In genomic region chr11:122028561-122028960, GRCh38 we compare ENCODE assay signal across 17 cellular contexts.
DNase-seq lines count a peak whose midpoint lies in the region; ATAC-seq, FAIRE-seq and TF ChIP-seq lines count a peak whose summit lies in the region.
"Had no signal": no experiment of that assay in that cellular context is flagged by ENCODE, and none has a peak within 500 bp of the region (broad histone marks: within the 10 kb centered on the region; RNA-seq: fewer than 3 reads in every experiment).

No MANE protein-coding gene starts in this region.

- H3K9me1 ChIP-seq in IMR-90 (ENCODE audit: insufficient read depth, low read length) = no peaks in the 10 kb centered on the region

- TF ChIP-seq RAD21 in IMR-90 (IDR thresholded peaks at IDR 0.05; ENCODE audit: low read length) = no peak

- WGBS in IMR-90 (ENCODE audit: extremely low coverage in 2 of 2, insufficient read length in 1 of 2), 2 experiments = no CpG with 5 or more reads among the region's 5 CpGs

- CTCF ChIA-PET in IMR-90 (lab: Yijun Ruan, JAX) = no interaction called here

- no peak overlapping the region for H2AK5ac ChIP-seq in IMR-90 (ENCODE audit: low read depth, low read length)

- FAIRE-seq in GM12892 (lab: Jason Lieb, UNC) = peak; percentile 40
- FAIRE-seq: G401.6, GM12891, GM18507, K562 had no signal

- H3K27me3 Mint-ChIP-seq in glutamatergic neuron (ENCODE audit: unreplicated experiment) (no peaks in the 10 kb centered on the region), neural crest cell (ENCODE audit: low read depth) (no peaks in the 10 kb centered on the region)

- H3K4me3 Mint-ChIP-seq in glutamatergic neuron (ENCODE audit: unreplicated experiment) (no peak overlapping the region), neural crest cell (no peak overlapping the region)
- H3K4me3 Mint-ChIP-seq: B cell; CD8-positive, alpha-beta T cell had no signal

- dilution Hi-C loops in IMR-90 (cut with HindIII; ENCODE audit: low sequenced_read_pairs, unreplicated experiment) = no loop called here

- no peak for TF ChIP-seq CTCF in IMR-90 (conservative IDR thresholded peaks at IDR 0.05; ENCODE audit: low read depth, low read length)
- no peak for TF ChIP-seq CTCF in glutamatergic neuron (IDR thresholded peaks at IDR 0.05; ENCODE audit: partially characterized antibody, unreplicated experiment)
- TF ChIP-seq CTCF in neural crest cell (conservative IDR thresholded peaks at IDR 0.05) = no peak

- no peak overlapping the region for H3K27ac ChIP-seq in IMR-90 (ENCODE audit: insufficient read depth, low read length)
- H3K27ac ChIP-seq: BLaER1 treated with 17β-estradiol and CSF1 and Interleukin-3, amounts not matched to agents 10 nM and 100 nM; GM23248 had no signal

- H2AFZ ChIP-seq in IMR-90 (replicated peaks; ENCODE audit: low read length, poor library complexity) = no peak overlapping the region
- H2AFZ ChIP-seq: GM23248 had no signal

- TF ChIP-seq POLR2A in GM12892 (IDR thresholded peaks at IDR 0.05; ENCODE audit: low read depth, low read length) (no peak), IMR-90 (IDR thresholded peaks at IDR 0.05; ENCODE audit: low read depth, low read length) (no peak)

- no peak overlapping the region for H3K4me3 ChIP-seq in IMR-90 (ENCODE audit: insufficient read depth, low read depth, low read length)
- H3K4me3 ChIP-seq: BLaER1 treated with 17β-estradiol and CSF1 and Interleukin-3, amounts not matched to agents 10 nM and 100 nM; GM23248; HAP-1; K562 had no signal

- H2AK9ac ChIP-seq in IMR-90 (replicated peaks; ENCODE audit: low read depth, low read length, poor library complexity) = no peak overlapping the region

- no peaks in the 10 kb centered on the region for H3K79me1 ChIP-seq in IMR-90 (ENCODE audit: low read depth in 1 of 2, low read length in 2 of 2)

- peaks cover 4% of the 10 kb centered on the region for H3K4me1 ChIP-seq in IMR-90 (ENCODE audit: control insufficient read depth, insufficient read depth, low read length)
- H3K4me1 ChIP-seq: HAP-1 had no signal

- H2BK120ac ChIP-seq in IMR-90 (ENCODE audit: low read depth, low read length) = no peak overlapping the region

- POLR2A ChIA-PET in IMR-90 (lab: Charles Lee; ENCODE audit: unreplicated experiment) = no interaction called here

- no peak overlapping the region for H3K4ac ChIP-seq in IMR-90 (ENCODE audit: low read depth, low read length)

- no peak overlapping the region; the same call in 1 of the 2 replicates for H3K56ac ChIP-seq in IMR-90 (ENCODE audit: extremely low read depth, insufficient read depth, low read length)

- H3K9me3 Mint-ChIP-seq in glutamatergic neuron (ENCODE audit: unreplicated experiment) (no peaks in the 10 kb centered on the region), neural crest cell (peaks cover 3% of the 10 kb centered on the region)
- H3K9me3 Mint-ChIP-seq: CD8-positive, alpha-beta T cell had no signal

- no peaks in the 10 kb centered on the region for H4K20me1 ChIP-seq in IMR-90 (ENCODE audit: insufficient read depth, low read length)
- H4K20me1 ChIP-seq: BLaER1 treated with 17β-estradiol and CSF1 and Interleukin-3, amounts not matched to agents 10 nM and 100 nM had no signal

- H4K8ac ChIP-seq in IMR-90 (ENCODE audit: low read depth in 2 of 2, low read length in 2 of 2) = no peak overlapping the region

- intact Hi-C loops in IMR-90 (cut with micrococcal nuclease) = no loop called here

- H3K9ac ChIP-seq in IMR-90 (ENCODE audit: low read depth, low read length) = no peak overlapping the region
- H3K9ac ChIP-seq: BLaER1 treated with 17β-estradiol and CSF1 and Interleukin-3, amounts not matched to agents 10 nM and 100 nM; GM23248 had no signal

- no peak overlapping the region for H3K23ac ChIP-seq in IMR-90 (ENCODE audit: low read depth, low read length)

- no peak for DNase-seq in GM12892 (ENCODE audit: insufficient read length)
- DNase-seq in IMR-90 = no peak
- DNase-seq in glutamatergic neuron = peak; percentile 18
- DNase-seq in neural crest cell (ENCODE audit: low read depth, low spot score) = no peak
- DNase-seq in NCI-H82 treated with DMSO at 0.1 percent for 48 hours (lab: John Stamatoyannopoulos, UW; ENCODE audit: unreplicated experiment) = no peak
- no peak for DNase-seq in KG1 (lab: John Stamatoyannopoulos, UW)
- DNase-seq: Calu3; CD8-positive, alpha-beta T cell; GM23248 had no signal

- no peak overlapping the region for H3K14ac ChIP-seq in IMR-90 (replicated peaks; ENCODE audit: low read depth, low read length)

- H3K18ac ChIP-seq in IMR-90 (ENCODE audit: low read depth, low read length) = no peak overlapping the region

- no TSS peak for BruUV-seq in IMR-90 (replicated peaks; lab: Mats Ljungman, UMichigan)

- H3K4me1 Mint-ChIP-seq in glutamatergic neuron (ENCODE audit: low read depth, unreplicated experiment) (no peaks in the 10 kb centered on the region), neural crest cell (peaks cover 4% of the 10 kb centered on the region)
- H3K4me1 Mint-ChIP-seq: B cell had no signal

- no peak overlapping the region for H3K27ac Mint-ChIP-seq in glutamatergic neuron (ENCODE audit: unreplicated experiment)
- peak overlapping the region; percentile 57 for H3K27ac Mint-ChIP-seq in neural crest cell (ENCODE audit: unreplicated experiment)
- H3K27ac Mint-ChIP-seq: B cell; CD8-positive, alpha-beta T cell had no signal

- peaks cover 20% of the 10 kb centered on the region for H3K36me3 ChIP-seq in IMR-90 (ENCODE audit: control insufficient read depth, insufficient read depth, low read length)
- H3K36me3 ChIP-seq: BLaER1 treated with 17β-estradiol and CSF1 and Interleukin-3, amounts not matched to agents 10 nM and 100 nM; HAP-1 had no signal

- ATAC-seq in IMR-90 (ENCODE audit: low read depth) = peak; percentile 42
- no peak for ATAC-seq in HG02759 (IDR thresholded peaks at IDR 0.05; ENCODE audit: unreplicated experiment)
- ATAC-seq: CD8-positive, alpha-beta T cell; K562 had no signal

- in situ Hi-C loops in IMR-90 (cut with MboI; ENCODE audit: low sequenced_read_pairs) = no loop called here

- no peak overlapping the region for H2BK20ac ChIP-seq in IMR-90 (ENCODE audit: low read depth, low read length)

- H3K4me2 ChIP-seq in IMR-90 (ENCODE audit: low read depth, low read length) = no peak overlapping the region
- H3K4me2 ChIP-seq: BLaER1 treated with 17β-estradiol and CSF1 and Interleukin-3, amounts not matched to agents 10 nM and 100 nM had no signal

- H2BK5ac ChIP-seq in IMR-90 (ENCODE audit: low read depth, low read length, poor library complexity, severe bottlenecking) = no peak overlapping the region

- no peak overlapping the region for H4K91ac ChIP-seq in IMR-90 (ENCODE audit: insufficient read depth, low read depth, low read length)

- H3K27me3 ChIP-seq in IMR-90 (ENCODE audit: control insufficient read depth, insufficient read depth, low read length) = no peaks in the 10 kb centered on the region
- H3K27me3 ChIP-seq: BLaER1 treated with 17β-estradiol and CSF1 and Interleukin-3, amounts not matched to agents 10 nM and 100 nM had no signal

- H3K36me3 Mint-ChIP-seq in glutamatergic neuron (ENCODE audit: unreplicated experiment) (no peaks in the 10 kb centered on the region), neural crest cell (ENCODE audit: low read depth) (peaks cover 3% of the 10 kb centered on the region)
- H3K36me3 Mint-ChIP-seq: CD8-positive, alpha-beta T cell had no signal

- H4K5ac ChIP-seq in IMR-90 (ENCODE audit: low read depth, low read length) = no peak overlapping the region

- no peaks in the 10 kb centered on the region for H3K9me3 ChIP-seq in IMR-90 (ENCODE audit: control insufficient read depth, insufficient read depth, low read length)
- H3K9me3 ChIP-seq: BLaER1 treated with 17β-estradiol and CSF1 and Interleukin-3, amounts not matched to agents 10 nM and 100 nM; HAP-1 had no signal

- no peak overlapping the region for H2BK15ac ChIP-seq in IMR-90 (ENCODE audit: low read depth, low read length)

TF ChIP-seq in IMR-90, 13 proteins besides CTCF, POLR2A, EP300 and RAD21:
- TF ChIP-seq MAZ (IDR thresholded peaks at IDR 0.05; ENCODE audit: borderline replicate concordance, low read depth, low read length) (no peak), ELK1 (IDR thresholded peaks at IDR 0.05; ENCODE audit: borderline replicate concordance, low read depth, low read length) (no peak), FOS (IDR thresholded peaks at IDR 0.05; ENCODE audit: low read depth, low read length) (no peak), RCOR1 (IDR thresholded peaks at IDR 0.05; ENCODE audit: insufficient replicate concordance, low read length) (no peak)
